In the genomic region with DNA sequence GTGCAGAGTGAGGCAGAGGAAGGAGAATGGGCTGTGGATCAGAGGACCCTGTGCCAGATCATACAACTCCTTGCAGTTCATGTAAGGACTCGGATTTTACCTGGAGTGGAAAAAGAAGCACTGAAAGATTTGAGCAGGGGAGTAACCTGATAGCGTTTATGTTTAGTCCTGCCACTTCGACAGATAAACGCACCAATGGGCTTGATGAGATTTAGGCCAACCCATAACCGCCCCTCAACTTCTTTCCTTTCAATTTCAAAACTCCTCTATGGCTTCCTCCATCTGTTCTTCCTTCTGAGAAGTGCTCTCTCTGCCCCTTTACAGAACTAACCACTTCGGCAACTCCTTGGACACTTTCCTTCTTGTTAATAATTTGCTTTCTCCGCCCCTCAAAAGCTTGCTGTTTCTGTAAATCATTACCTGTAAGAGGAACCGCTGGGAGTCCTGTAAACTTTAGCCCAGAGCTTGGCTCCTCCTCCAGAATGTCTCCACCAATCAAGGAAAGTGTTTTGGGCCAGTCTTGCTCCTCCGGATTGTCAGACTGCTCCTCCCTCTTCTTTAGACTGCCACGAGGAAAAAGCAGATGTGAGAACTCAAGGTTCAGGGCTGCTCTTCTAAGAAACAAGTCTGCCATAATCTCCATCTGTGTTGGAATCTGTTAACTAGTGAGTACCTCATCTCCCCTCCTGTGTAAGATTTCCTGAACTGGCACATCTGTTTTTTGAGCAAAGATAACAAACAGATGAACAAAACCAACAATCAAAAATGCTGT, we compare ENCODE assay signal across 8 cellular contexts. TPM values are rescaled to one million over a fixed set of nuclear protein-coding genes. Genes with fewer than 3 reads are reported as not detected.
DNase-seq lines count a peak whose midpoint lies in the region; ATAC-seq, FAIRE-seq and TF ChIP-seq lines count a peak whose summit lies in the region.

A gene with protein sequence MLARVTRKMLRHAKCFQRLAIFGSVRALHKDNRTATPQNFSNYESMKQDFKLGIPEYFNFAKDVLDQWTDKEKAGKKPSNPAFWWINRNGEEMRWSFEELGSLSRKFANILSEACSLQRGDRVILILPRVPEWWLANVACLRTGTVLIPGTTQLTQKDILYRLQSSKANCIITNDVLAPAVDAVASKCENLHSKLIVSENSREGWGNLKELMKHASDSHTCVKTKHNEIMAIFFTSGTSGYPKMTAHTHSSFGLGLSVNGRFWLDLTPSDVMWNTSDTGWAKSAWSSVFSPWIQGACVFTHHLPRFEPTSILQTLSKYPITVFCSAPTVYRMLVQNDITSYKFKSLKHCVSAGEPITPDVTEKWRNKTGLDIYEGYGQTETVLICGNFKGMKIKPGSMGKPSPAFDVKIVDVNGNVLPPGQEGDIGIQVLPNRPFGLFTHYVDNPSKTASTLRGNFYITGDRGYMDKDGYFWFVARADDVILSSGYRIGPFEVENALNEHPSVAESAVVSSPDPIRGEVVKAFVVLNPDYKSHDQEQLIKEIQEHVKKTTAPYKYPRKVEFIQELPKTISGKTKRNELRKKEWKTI (plus strand): TSS at position 554 of the 772 bp plus-strand sequence. CDS start 6,021 bp downstream, outside the sequence.

- TF ChIP-seq EP300 in A549 (IDR thresholded peaks at IDR 0.05), result no peak

- peak within 1 kb of the TSS; percentile 80 for H3K4me3 Mint-ChIP-seq in activated T-helper 17 cell treated with anti-CD3 and anti-CD28 coated beads, Interleukin-2, amount 50 U/mL, for 72 hours
- H3K4me3 Mint-ChIP-seq in osteocyte (ENCODE audit: unreplicated experiment), result peak within 1 kb of the TSS; percentile 82

- H3K9me2 ChIP-seq in OCI-LY7 (ENCODE audit: insufficient read depth, low read length), result no peaks in the 10 kb centered on the region

- ATAC-seq in A549 (peak; percentile 100), GM18868 (IDR thresholded peaks at IDR 0.05; ENCODE audit: unreplicated experiment) (peak; percentile 98), HG03064 (IDR thresholded peaks at IDR 0.05; ENCODE audit: low read depth, unreplicated experiment) (peak; percentile 98), foreskin keratinocyte (peak; percentile 97)
- ATAC-seq in activated T-helper 17 cell treated with anti-CD3 and anti-CD28 coated beads, Interleukin-2, amount 50 U/mL, for 72 hours (replicated peaks), result peak; percentile 100

- H3K4me1 Mint-ChIP-seq in activated T-helper 17 cell treated with anti-CD3 and anti-CD28 coated beads, Interleukin-2, amount 50 U/mL, for 72 hours, result no peaks in the 10 kb centered on the region
- H3K4me1 Mint-ChIP-seq in osteocyte (ENCODE audit: unreplicated experiment), result peaks cover 10% of the 10 kb centered on the region

- POLR2A ChIA-PET in A549 (lab: Yijun Ruan, JAX), result interaction anchor here (1.0 to 1.4 kb wide), 2 partner anchors 22 to 43 kb away, joined by 3 to 6 read pairs; a partner anchor contains a TSS
- POLR2A ChIA-PET in OCI-LY7 (lab: Charles Lee), result interaction anchor here (0.5 kb wide), 1 partner anchor 11 kb away, joined by 3 read pairs; no protein-coding TSS in a partner anchor

- no peaks in the 10 kb centered on the region for H3K9me3 Mint-ChIP-seq in activated T-helper 17 cell treated with anti-CD3 and anti-CD28 coated beads, Interleukin-2, amount 50 U/mL, for 72 hours
- H3K9me3 Mint-ChIP-seq in osteocyte (ENCODE audit: unreplicated experiment), result peaks cover 7% of the 10 kb centered on the region

- TF ChIP-seq POLR2A in A549 (IDR thresholded peaks at IDR 0.05; ENCODE audit: low read length), result no peak

- CTCF ChIA-PET in A549 (lab: Yijun Ruan, JAX), result no interaction called here
- CTCF ChIA-PET in OCI-LY7 (lab: Charles Lee; ENCODE audit: unreplicated experiment), result interaction anchor here (0.6 kb wide), 1 partner anchor 901 kb away, joined by 3 read pairs; no protein-coding TSS in a partner anchor

- H3K4me3 ChIP-seq in A549 (peak within 1 kb of the TSS; percentile 34), OCI-LY7 (ENCODE audit: low read depth, low read length, poor library complexity, severe bottlenecking) (peak within 1 kb of the TSS; percentile 59), urinary bladder (ENCODE audit: low read depth, low read length) (peak within 1 kb of the TSS; percentile 12)

- peak; percentile 95 for FAIRE-seq in A549 (lab: Jason Lieb, UNC)

- H3K9me3 ChIP-seq in A549 (peaks cover 11% of the 10 kb centered on the region), OCI-LY7 (ENCODE audit: low read length) (peaks cover 24% of the 10 kb centered on the region)

- TF ChIP-seq CTCF in A549 (IDR thresholded peaks at IDR 0.05) (no peak), OCI-LY7 (conservative IDR thresholded peaks at IDR 0.05; ENCODE audit: low read length) (no peak), foreskin keratinocyte (conservative IDR thresholded peaks at IDR 0.05) (no peak), osteocyte (IDR thresholded peaks at IDR 0.05) (no peak)

- H2AFZ ChIP-seq in OCI-LY7 (ENCODE audit: low read length), result peak within 1 kb of the TSS; percentile 80

- H3K27me3 Mint-ChIP-seq in activated T-helper 17 cell treated with anti-CD3 and anti-CD28 coated beads, Interleukin-2, amount 50 U/mL, for 72 hours, result no peaks in the 10 kb centered on the region
- H3K27me3 Mint-ChIP-seq in osteocyte (ENCODE audit: unreplicated experiment), result peaks cover 26% of the 10 kb centered on the region

- no peaks in the 10 kb centered on the region for H3K27me3 ChIP-seq in foreskin keratinocyte

- peak; percentile 85 to 92 for DNase-seq in A549 (ENCODE audit: low read depth in 1 of 2, low spot score in 1 of 2)
- peak; percentile 89 for DNase-seq in OCI-LY7 (ENCODE audit: low spot score)
- peak; percentile 71 to 84 for DNase-seq in foreskin keratinocyte
- DNase-seq in osteocyte (ENCODE audit: extremely low spot score, unreplicated experiment), result no peak

- peaks cover 20% of the 10 kb centered on the region; the same call in 2 of the 3 replicates for H3K4me1 ChIP-seq in A549
- H3K4me1 ChIP-seq in OCI-LY7 (ENCODE audit: insufficient read depth, low read length, poor library complexity, severe bottlenecking), result peaks cover 23% of the 10 kb centered on the region
- H3K4me1 ChIP-seq in foreskin keratinocyte, result no peaks in the 10 kb centered on the region
- H3K4me1 ChIP-seq in urinary bladder (ENCODE audit: insufficient read depth), result no peaks in the 10 kb centered on the region

- BruUV-seq in OCI-LY7 (replicated peaks; lab: Mats Ljungman, UMichigan), result TSS peak; percentile 67

- no peaks in the 10 kb centered on the region for H4K20me1 ChIP-seq in OCI-LY7 (ENCODE audit: insufficient read depth, low read length)

- intact Hi-C loops in OCI-LY7 (cut with micrococcal nuclease; ENCODE audit: unreplicated experiment), result no loop called here

- H3K27ac ChIP-seq in A549, result peak within 1 kb of the TSS; percentile 49 to 71
- H3K27ac ChIP-seq in OCI-LY7 (ENCODE audit: low read depth, low read length, poor library complexity, severe bottlenecking), result peak within 1 kb of the TSS; percentile 51
- peak within 1 kb of the TSS; percentile 6 for H3K27ac ChIP-seq in foreskin keratinocyte
- H3K27ac ChIP-seq in urinary bladder (ENCODE audit: low read depth), result peak within 1 kb of the TSS; percentile 61

- no peaks in the 10 kb centered on the region for H3K36me3 Mint-ChIP-seq in activated T-helper 17 cell treated with anti-CD3 and anti-CD28 coated beads, Interleukin-2, amount 50 U/mL, for 72 hours (ENCODE audit: low read depth)
- H3K36me3 Mint-ChIP-seq in osteocyte (ENCODE audit: unreplicated experiment), result no peaks in the 10 kb centered on the region

- H3K79me2 ChIP-seq in OCI-LY7 (ENCODE audit: insufficient read depth, low read depth, low read length), result no peaks in the 10 kb centered on the region

- H3K36me3 ChIP-seq in OCI-LY7 (ENCODE audit: insufficient read depth, low read length) (no peaks in the 10 kb centered on the region; the same call in 1 of the 2 replicates), urinary bladder (ENCODE audit: insufficient read depth) (no peaks in the 10 kb centered on the region)

- peak within 1 kb of the TSS; percentile 84 for H3K4me2 ChIP-seq in A549
- peak within 1 kb of the TSS; percentile 64 for H3K4me2 ChIP-seq in OCI-LY7 (ENCODE audit: low read length)

- no peak for TF ChIP-seq RAD21 in A549 (conservative IDR thresholded peaks at IDR 0.05 in 1 of 2, IDR thresholded peaks at IDR 0.05 in 1 of 2)

- peak within 1 kb of the TSS; percentile 76 for H3K27ac Mint-ChIP-seq in activated T-helper 17 cell treated with anti-CD3 and anti-CD28 coated beads, Interleukin-2, amount 50 U/mL, for 72 hours
- peak within 1 kb of the TSS; percentile 81 for H3K27ac Mint-ChIP-seq in osteocyte (ENCODE audit: unreplicated experiment)

- 2% methylated on average over 10 of the region's 10 CpGs for WGBS in A549 (ENCODE audit: missing lambda C conversion rate)
- WGBS in urinary bladder, result 14% methylated on average over 10 of the region's 10 CpGs

TF ChIP-seq in A549, 52 proteins besides CTCF, POLR2A, EP300 and RAD21:
- TF ChIP-seq, protein P1, sequence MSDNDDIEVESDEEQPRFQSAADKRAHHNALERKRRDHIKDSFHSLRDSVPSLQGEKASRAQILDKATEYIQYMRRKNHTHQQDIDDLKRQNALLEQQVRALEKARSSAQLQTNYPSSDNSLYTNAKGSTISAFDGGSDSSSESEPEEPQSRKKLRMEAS (IDR thresholded peaks at IDR 0.05), result peak; percentile 68
- TF ChIP-seq CBX8 (IDR thresholded peaks at IDR 0.05) (no peak), ZSCAN20 (CRISPR knock-in tag; IDR thresholded peaks at IDR 0.05) (no peak), JUNB (IDR thresholded peaks at IDR 0.05) (no peak)

RNA-seq across cellular contexts. Expression of the gene that starts here (rescaled TPM):
- polyA plus RNA-seq in A549 (2011; rRNA removed) (15.7 and 17.8 TPM in 2 replicates), A549 (2017; fragmentation: RNase III; extraction: RNeasy Plus Mini Kit Qiagen cat#74134 plus additional on column Dnase treatment) (2.9 to 3.3 TPM (median 3.1 TPM) in 3 replicates), foreskin keratinocyte (0.18 and 0.40 TPM in 2 replicates), urinary bladder (3.5 TPM)
- 3.2 and 3.8 TPM in 2 replicates for polyA plus RNA-seq in A549 (2012; cell fraction: cytosol; rRNA removed)
- 1.6 and 2.4 TPM in 2 replicates for polyA plus RNA-seq in A549 (2012; cell fraction: nucleus; rRNA removed)
- polyA minus RNA-seq in A549 (2011; rRNA and poly(A)+ RNA removed), result 5.6 and 6.0 TPM in 2 replicates
- total RNA-seq in OCI-LY7 (2014; rRNA removed; shearing (Covaris generic)), result 2.4 and 4.5 TPM in 2 replicates
- total RNA-seq in OCI-LY7 (2022) (2.8 and 4.0 TPM in 2 replicates), foreskin keratinocyte (0.44 and 0.67 TPM in 2 replicates), osteocyte (0.94 and 1.7 TPM in 2 replicates), urinary bladder (11.3 TPM)
- total RNA-seq in activated T-helper 17 cell treated with anti-CD3 and anti-CD28 coated beads, Interleukin-2, amount 50 U/mL, for 72 hours, result 10 to 100 TPM; 13.3 to 15.1 TPM

Comparison
In these comparisons a context has a peak if more than half of its experiments do, and no peak if none do; other contexts are left out.
1. Peak in DNase-seq, ATAC-seq and H3K27ac ChIP-seq in foreskin keratinocyte; RNA of the gene not detected or under 1 TPM.
2. H3K27ac ChIP-seq: peak in every context shown above with its lines; median percentile 61 in urinary bladder; 60 in A549; 51 in OCI-LY7; 6 in foreskin keratinocyte.